ENCODE assay signal across 8 cellular contexts in the genomic region with DNA sequence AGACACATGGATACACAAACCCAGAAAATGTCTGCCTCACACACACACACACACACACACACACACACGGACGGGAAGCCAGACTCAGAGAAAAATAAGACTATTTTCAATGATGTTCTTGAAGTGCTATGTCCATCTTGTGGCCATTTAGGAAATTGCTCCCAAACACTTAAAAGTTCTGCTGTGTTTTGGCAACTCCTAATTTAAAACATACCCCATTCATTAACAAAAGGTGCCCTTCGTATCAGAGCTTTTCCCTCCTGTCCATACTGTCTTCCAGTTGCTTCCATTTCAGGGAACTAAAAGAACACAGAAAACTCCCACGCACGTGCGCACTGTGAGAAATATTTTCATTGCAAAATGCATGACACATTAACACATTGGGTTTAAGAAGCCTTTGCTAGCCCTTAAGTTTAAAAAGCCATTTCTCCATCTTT. TPM values are rescaled to one million over a fixed set of nuclear protein-coding genes. Genes with fewer than 3 reads are reported as not detected.
DNase-seq lines count a peak whose midpoint lies in the region; ATAC-seq and TF ChIP-seq lines count a peak whose summit lies in the region.

No MANE protein-coding gene starts in this region.

- no peaks in the 10 kb centered on the region for H3K4me1 ChIP-seq in A673 (ENCODE audit: insufficient read depth, low read length, poor library complexity, severe bottlenecking)

- no peaks in the 10 kb centered on the region for H3K36me3 ChIP-seq in A673 (ENCODE audit: insufficient read depth, low read length, poor library complexity, severe bottlenecking)

- peak; percentile 76 for TF ChIP-seq CTCF in A673 (conservative IDR thresholded peaks at IDR 0.05; ENCODE audit: low read depth, low read length)
- peak; percentile 77 for TF ChIP-seq CTCF in GM12864 (IDR thresholded peaks at IDR 0.05; ENCODE audit: low read depth, low read length, missing control alignments)
- TF ChIP-seq CTCF in LNCAP (IDR thresholded peaks at IDR 0.05), result peak; percentile 70

- POLR2A ChIA-PET in A673 (lab: Charles Lee; ENCODE audit: low non-redundant PET), result no interaction called here

- BruUV-seq in A673 (replicated peaks; lab: Mats Ljungman, UMichigan), result no TSS peak

- CTCF ChIA-PET in A673 (lab: Charles Lee), result no interaction called here

- H3K9me3 ChIP-seq in A673 (ENCODE audit: low read depth, low read length, poor library complexity, severe bottlenecking), result no peaks in the 10 kb centered on the region

- intact Hi-C loops in A673 (cut with micrococcal nuclease; ENCODE audit: unreplicated experiment), result loop anchor here (1.0 to 10.0 kb wide), 3 partner anchors 137 to 1056 kb away; no protein-coding TSS in a partner anchor

- H3K27ac ChIP-seq in A673 (ENCODE audit: low read depth, low read length, poor library complexity, severe bottlenecking), result no peak overlapping the region

- no peak for ATAC-seq in HG02884 (IDR thresholded peaks at IDR 0.05; ENCODE audit: unreplicated experiment)

- H3K27me3 ChIP-seq in A673 (replicated peaks; ENCODE audit: insufficient read depth, low read depth, low read length, poor library complexity), result no peaks in the 10 kb centered on the region

- H3K4me3 ChIP-seq in A673 (ENCODE audit: low read depth, low read length, poor library complexity, severe bottlenecking) (no peak overlapping the region), GM12864 (ENCODE audit: low read depth, low read length) (no peak overlapping the region)

- DNase-seq in A673 (ENCODE audit: low spot score), result peak; percentile 87
- peak; percentile 26 for DNase-seq in GM12864 (ENCODE audit: low read depth)
- peak; percentile 75 for DNase-seq in RPMI7951 (ENCODE audit: low read depth)
- peak; percentile 54 for DNase-seq in ecto neural progenitor cell (ENCODE audit: low spot score)
- peak; percentile 10 for DNase-seq in mucosa of gallbladder (ENCODE audit: low spot score)
- DNase-seq in DMS153 (lab: John Stamatoyannopoulos, UW), result no peak

RNA-seq across cellular contexts. Expression of a gene that starts 44.6 kb away (rescaled TPM):
- total RNA-seq in A673 (2021), result not detected in 2 replicates
- 0.10 TPM in 1 of 2 replicates, not detected in the other for total RNA-seq in RPMI7951 (2014; rRNA removed; shearing (Covaris generic))
- total RNA-seq in mucosa of gallbladder, result not detected

RNA-seq across cellular contexts. Expression of a gene that starts 59.2 kb away (rescaled TPM):
- total RNA-seq in A673 (2021) (not detected in 2 replicates), mucosa of gallbladder (0.06 TPM)
- total RNA-seq in RPMI7951 (2014; rRNA removed; shearing (Covaris generic)), result not detected in 2 replicates
